ENCODE assay signal across 20 cellular contexts in the genomic region with DNA sequence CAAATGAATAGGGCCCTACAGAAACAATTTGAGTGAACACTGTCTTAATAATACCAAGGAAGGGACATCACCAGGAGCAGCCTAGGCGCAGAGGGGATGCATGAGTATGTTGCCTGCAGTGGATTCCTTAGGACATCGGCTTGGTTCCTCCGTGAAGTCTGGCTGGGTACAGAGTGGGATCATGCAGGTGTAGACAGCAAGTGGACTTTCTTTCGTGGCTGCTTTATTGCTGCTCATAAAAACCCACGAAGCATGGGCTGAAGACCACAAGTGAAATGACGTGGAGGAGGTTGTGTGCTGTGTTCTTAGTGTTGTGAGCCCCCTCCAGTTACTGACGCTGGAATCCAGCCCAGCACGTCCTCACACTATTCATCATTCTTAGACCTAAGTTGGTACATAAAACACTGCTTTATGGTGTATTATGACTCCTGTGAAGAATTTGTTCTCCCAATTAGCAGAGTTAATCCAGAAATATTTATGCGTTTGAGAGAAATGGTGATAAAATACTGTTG.
"Had no signal": no experiment of that assay in that cellular context is flagged by ENCODE, and none has a peak within 500 bp of the region (broad histone marks: within the 10 kb centered on the region; RNA-seq: fewer than 3 reads in every experiment).

No MANE protein-coding gene starts in this region.

- H3K4me3 Mint-ChIP-seq: activated naive CD8-positive, alpha-beta T cell; dendritic cell treated with granulocyte-macrophage colony-stimulating factor and Interleukin-4, amounts not matched to agents 40 ng/mL and 50 ng/mL, for 4 days; memory B cell; nephron; WTC11 had no signal

- DNase-seq: activated gamma-delta T cell treated with Interleukin-2 at 50 U/mL for 16 hours; activated T-cell treated with anti-CD3 and anti-CD28 coated beads, Interleukin-2, amount 50 U/mL, for 1 hour; effector memory CD4-positive, alpha-beta T cell; hippocampal formation; left ventricle myocardium superior; stimulated activated CD4-positive, alpha-beta T cell treated with anti-CD3 and anti-CD28 coated beads, Interleukin-2, amount 100 ng/mL, for 48 hours; stimulated activated CD8-positive, alpha-beta memory T cell treated with anti-CD3 and anti-CD28 coated beads, Interleukin-4, amount 100 ng/mL, for 48 hours; stimulated activated naive CD4-positive, alpha-beta T cell; T-helper 1 cell; T-helper 9 cell; upper lobe of left lung had no signal

- H3K36me3 Mint-ChIP-seq: activated naive CD8-positive, alpha-beta T cell; memory B cell; WTC11 had no signal

- ATAC-seq: esophagus mucosa, left ventricle myocardium superior, WTC11 had no signal

- H3K27me3 Mint-ChIP-seq: activated naive CD8-positive, alpha-beta T cell; dendritic cell treated with granulocyte-macrophage colony-stimulating factor and Interleukin-4, amounts not matched to agents 40 ng/mL and 50 ng/mL, for 4 days had no signal

- H3K9ac ChIP-seq: parathyroid adenoma had no signal

- H3K9me3 ChIP-seq: thoracic aorta, upper lobe of left lung had no signal

- H3K4me3 ChIP-seq: cardiac muscle cell, thoracic aorta, upper lobe of left lung had no signal

- H3K9me3 Mint-ChIP-seq: dendritic cell treated with granulocyte-macrophage colony-stimulating factor and Interleukin-4, amounts not matched to agents 40 ng/mL and 50 ng/mL, for 4 days; memory B cell; nephron; WTC11 had no signal

- H3K4me1 ChIP-seq: parathyroid adenoma, upper lobe of left lung had no signal

- H3K4me1 Mint-ChIP-seq: memory B cell had no signal

- H3K36me3 ChIP-seq: cardiac muscle cell, thoracic aorta, upper lobe of left lung had no signal

- H3K27ac Mint-ChIP-seq: activated naive CD8-positive, alpha-beta T cell; dendritic cell treated with granulocyte-macrophage colony-stimulating factor and Interleukin-4, amounts not matched to agents 40 ng/mL and 50 ng/mL, for 4 days; memory B cell; WTC11 had no signal

- H3K27ac ChIP-seq: cardiac muscle cell, parathyroid adenoma, thoracic aorta, upper lobe of left lung had no signal

- H3K27me3 ChIP-seq: cardiac muscle cell, upper lobe of left lung had no signal
